ENCODE assay signal across 8 cellular contexts in the genomic region with DNA sequence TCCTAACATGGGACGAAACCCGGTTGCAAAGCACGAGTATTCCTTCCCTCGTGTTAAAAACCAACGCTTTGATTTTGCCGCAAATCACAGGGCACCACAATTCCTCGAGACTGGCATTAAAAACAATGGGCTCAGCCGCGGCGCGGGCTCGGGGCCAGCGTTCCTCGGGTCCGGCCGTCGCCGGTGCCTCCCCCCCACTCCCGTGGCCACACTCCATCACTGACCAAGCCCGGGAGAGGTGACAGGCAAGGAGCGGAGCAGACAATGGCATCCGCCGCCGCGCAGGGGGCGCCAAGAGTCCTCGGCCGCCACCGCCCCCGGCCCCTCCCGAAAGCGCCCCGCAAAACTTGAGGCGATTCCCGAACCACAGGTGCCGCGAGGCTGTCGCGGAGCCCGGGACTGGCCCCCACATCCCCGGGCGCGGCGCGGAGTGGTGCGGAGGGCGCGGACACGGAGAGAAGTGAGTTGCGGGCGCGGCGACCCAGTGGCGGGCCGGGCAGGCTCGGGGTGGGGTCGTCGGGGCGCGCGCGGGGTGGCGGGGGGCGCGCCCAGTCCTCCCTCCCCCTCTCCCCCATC. TPM values are rescaled to one million over a fixed set of nuclear protein-coding genes. Genes with fewer than 3 reads are reported as not detected.
DNase-seq lines count a peak whose midpoint lies in the region; ATAC-seq and FAIRE-seq lines count a peak whose summit lies in the region.

No MANE protein-coding gene starts in this region.

- peak; percentile 62 for FAIRE-seq in GM19239 (lab: Jason Lieb, UNC)

- H3K9me3 ChIP-seq in SK-N-MC (ENCODE audit: low read depth, low read length) (no peaks in the 10 kb centered on the region), adipocyte (ENCODE audit: control insufficient read depth, low read length) (no peaks in the 10 kb centered on the region)

- no peak overlapping the region for H3K27ac ChIP-seq in SK-N-MC

- peak; percentile 43 for ATAC-seq in HG03439 (IDR thresholded peaks at IDR 0.05; ENCODE audit: unreplicated experiment)

- H3K4me1 ChIP-seq in adipocyte (ENCODE audit: control insufficient read depth, insufficient read depth, low read length) = peaks cover 15% of the 10 kb centered on the region

- intact Hi-C loops in cardiac septum (cut with DNase I) (loop anchor here (10.0 kb wide), 1 partner anchor 861 kb away; a partner anchor contains a TSS), posterior cingulate gyrus (cut with DNase I) (loop anchor here (5.0 to 10.0 kb wide), 2 partner anchors 61 to 118 kb away; no protein-coding TSS in a partner anchor)

- H3K9ac ChIP-seq in SK-N-MC (ENCODE audit: insufficient read length) = peak overlapping the region; percentile 66
- peak overlapping the region; percentile 53 for H3K9ac ChIP-seq in adipocyte (ENCODE audit: low read length)

- peak; percentile 51 for DNase-seq in Ammon's horn (ENCODE audit: low spot score)
- DNase-seq in GM19239 (ENCODE audit: insufficient read length, low spot score) = peak; percentile 5
- DNase-seq in SK-N-MC (ENCODE audit: low read depth, low spot score) = no peak
- DNase-seq in adipocyte (ENCODE audit: low read depth) = peak; percentile 61
- DNase-seq in cardiac septum (ENCODE audit: low spot score) = peak; percentile 90
- peak; percentile 19 to 93 (median 50) for DNase-seq in posterior cingulate gyrus
- no peak for DNase-seq in NCI-H1436 (lab: John Stamatoyannopoulos, UW)

- no peaks in the 10 kb centered on the region for H3K36me3 ChIP-seq in SK-N-MC (ENCODE audit: insufficient read depth, low read length)
- no peaks in the 10 kb centered on the region for H3K36me3 ChIP-seq in adipocyte (ENCODE audit: control insufficient read depth, insufficient read depth, low read length, severe bottlenecking)

- peaks cover 4% of the 10 kb centered on the region for H3K27me3 ChIP-seq in adipocyte (replicated peaks; ENCODE audit: control insufficient read depth, insufficient read depth, low read length)

- H3K4me3 ChIP-seq in SK-N-MC = peak overlapping the region; percentile 88
- H3K4me3 ChIP-seq in adipocyte (ENCODE audit: low read length) = peak overlapping the region; percentile 98

RNA-seq across cellular contexts. Expression of a gene that starts 0.4 kb away (rescaled TPM):
- 198 TPM for total RNA-seq in cardiac septum

Comparison
In these comparisons a context has a peak if more than half of its experiments do, and no peak if none do; other contexts are left out.
1. DNase-seq: peak in Ammon's horn (single experiment), GM19239 (single experiment), adipocyte (single experiment), cardiac septum (single experiment) and posterior cingulate gyrus (10 of 10); none in SK-N-MC (single experiment) and NCI-H1436 (single experiment).